In genomic region chr5:101067415-101067814, GRCh38 we compare ENCODE assay signal across 18 cellular contexts.
DNase-seq lines count a peak whose midpoint lies in the region; ATAC-seq, FAIRE-seq and TF ChIP-seq lines count a peak whose summit lies in the region.
"Had no signal": no experiment of that assay in that cellular context is flagged by ENCODE, and none has a peak within 500 bp of the region (broad histone marks: within the 10 kb centered on the region; RNA-seq: fewer than 3 reads in every experiment).

No MANE protein-coding gene starts in this region.

- no peak overlapping the region for H3K18ac ChIP-seq in mesendoderm (ENCODE audit: low read length)

- no peaks in the 10 kb centered on the region for H3K9me3 ChIP-seq in astrocyte (ENCODE audit: insufficient read depth, low read depth, low read length)
- H3K9me3 ChIP-seq: HAP-1 had no signal

- no peak overlapping the region for H2BK120ac ChIP-seq in mesendoderm (ENCODE audit: low read depth, low read length)

- H3K79me2 ChIP-seq in astrocyte (ENCODE audit: insufficient read depth, low read length) (no peaks in the 10 kb centered on the region), mesendoderm (ENCODE audit: control insufficient read depth, insufficient read depth, low read length) (no peaks in the 10 kb centered on the region)

- no peaks in the 10 kb centered on the region for H3K79me1 ChIP-seq in mesendoderm (ENCODE audit: low read length)

- no peak for ATAC-seq in GM21786 (IDR thresholded peaks at IDR 0.05; ENCODE audit: unreplicated experiment)
- ATAC-seq in GM19463 (IDR thresholded peaks at IDR 0.05; ENCODE audit: unreplicated experiment): no peak

- no peaks in the 10 kb centered on the region for H3K36me3 Mint-ChIP-seq in astrocyte (ENCODE audit: low read depth, unreplicated experiment)

- no peaks in the 10 kb centered on the region for H3K27me3 Mint-ChIP-seq in astrocyte (ENCODE audit: low read depth, unreplicated experiment)

- H3K27ac ChIP-seq in astrocyte (ENCODE audit: low read depth, low read length): no peak overlapping the region
- no peak overlapping the region for H3K27ac ChIP-seq in mesendoderm (ENCODE audit: low read depth, low read length)
- H3K27ac ChIP-seq: 22Rv1, BLaER1 had no signal

- no peak overlapping the region for H3K4ac ChIP-seq in mesendoderm (ENCODE audit: low read depth, low read length)

- WGBS in mesendoderm (ENCODE audit: extremely low coverage, insufficient coverage, low lambda C conversion rate): no CpG with 5 or more reads among the region's 4 CpGs

- peaks cover 2% of the 10 kb centered on the region for H3K9me3 Mint-ChIP-seq in astrocyte (ENCODE audit: unreplicated experiment)

- H3K27ac Mint-ChIP-seq in astrocyte (ENCODE audit: unreplicated experiment): no peak overlapping the region
- H3K27ac Mint-ChIP-seq: CD8-positive, alpha-beta memory T cell; IgD-negative memory B cell had no signal

- H3K27me3 ChIP-seq in astrocyte (ENCODE audit: insufficient read depth, low read length) (no peaks in the 10 kb centered on the region), mesendoderm (ENCODE audit: insufficient read depth, low read length, poor library complexity) (no peaks in the 10 kb centered on the region)
- H3K27me3 ChIP-seq: BLaER1 had no signal

- H3K36me3 ChIP-seq in astrocyte (ENCODE audit: insufficient read depth, low read length) (no peaks in the 10 kb centered on the region), mesendoderm (ENCODE audit: control insufficient read depth, insufficient read depth, low read length) (no peaks in the 10 kb centered on the region)
- H3K36me3 ChIP-seq: BLaER1, HAP-1 had no signal

- H2BK15ac ChIP-seq in mesendoderm (replicated peaks; ENCODE audit: low read depth): no peak overlapping the region

- H3K4me1 ChIP-seq in astrocyte (ENCODE audit: insufficient read depth, low read length) (no peaks in the 10 kb centered on the region), mesendoderm (ENCODE audit: control insufficient read depth, low read depth, low read length) (peaks cover 2% of the 10 kb centered on the region)
- H3K4me1 ChIP-seq: BLaER1, HAP-1 had no signal

- H3K4me3 Mint-ChIP-seq in astrocyte (ENCODE audit: unreplicated experiment): no peak overlapping the region
- H3K4me3 Mint-ChIP-seq: CD8-positive, alpha-beta memory T cell; IgD-negative memory B cell had no signal

- H2AK5ac ChIP-seq in mesendoderm (ENCODE audit: low read length): no peak overlapping the region

- H4K5ac ChIP-seq in mesendoderm (ENCODE audit: low read length): no peak overlapping the region

- DNase-seq in A172 (ENCODE audit: low spot score) (peak; percentile 49), LoVo (ENCODE audit: low spot score) (peak; percentile 62), astrocyte (ENCODE audit: low read depth) (peak; percentile 17), mesendoderm (peak; percentile 76), NCI-H2107 (lab: John Stamatoyannopoulos, UW) (no peak), HuH-7.5 (ENCODE audit: low spot score) (no peak)
- DNase-seq: AML-193; CD8-positive, alpha-beta memory T cell; DMS53; GF-D8; KG1 had no signal

- H3K56ac ChIP-seq in mesendoderm (ENCODE audit: low read length): no peak overlapping the region

- no peak overlapping the region for H3K4me3 ChIP-seq in astrocyte (ENCODE audit: insufficient read depth, low read depth, low read length)
- H3K4me3 ChIP-seq in mesendoderm (ENCODE audit: low read length): no peak overlapping the region
- H3K4me3 ChIP-seq: BLaER1, HAP-1 had no signal

- no peak for FAIRE-seq in astrocyte (lab: Jason Lieb, UNC)
- FAIRE-seq: H1 had no signal

- H3K23ac ChIP-seq in mesendoderm (ENCODE audit: low read length): no peak overlapping the region

- no peak overlapping the region for H4K8ac ChIP-seq in mesendoderm (ENCODE audit: low read depth, low read length)

- no peaks in the 10 kb centered on the region for H4K20me1 ChIP-seq in astrocyte (ENCODE audit: insufficient read depth, low read length)
- H4K20me1 ChIP-seq: BLaER1 had no signal

- no peak overlapping the region for H3K4me2 ChIP-seq in astrocyte (ENCODE audit: low read length)
- H3K4me2 ChIP-seq in mesendoderm (ENCODE audit: low read length): no peak overlapping the region
- H3K4me2 ChIP-seq: BLaER1 had no signal

- H3K9ac ChIP-seq in astrocyte (ENCODE audit: low read length) (no peak overlapping the region), mesendoderm (ENCODE audit: low read length) (no peak overlapping the region)
- H3K9ac ChIP-seq: BLaER1 had no signal

- H3K4me1 Mint-ChIP-seq in astrocyte (ENCODE audit: low read depth, unreplicated experiment): no peaks in the 10 kb centered on the region
- H3K4me1 Mint-ChIP-seq: CD8-positive, alpha-beta memory T cell; IgD-negative memory B cell had no signal

- TF ChIP-seq CTCF in astrocyte (IDR thresholded peaks at IDR 0.05; ENCODE audit: insufficient read depth, low read depth, low read length): no peak

- no peak overlapping the region for H2BK5ac ChIP-seq in mesendoderm (ENCODE audit: low read length)

- H2AFZ ChIP-seq in astrocyte (ENCODE audit: low read depth, low read length): no peak overlapping the region

Comparison
In these comparisons a context has a peak if more than half of its experiments do, and no peak if none do; other contexts are left out.
1. DNase-seq: peak in A172 (single experiment), LoVo (single experiment), astrocyte (single experiment) and mesendoderm (single experiment); none in NCI-H2107 (single experiment) and HuH-7.5 (single experiment).